Comparison of ENCODE assay signal across 14 cellular contexts in the genomic region with DNA sequence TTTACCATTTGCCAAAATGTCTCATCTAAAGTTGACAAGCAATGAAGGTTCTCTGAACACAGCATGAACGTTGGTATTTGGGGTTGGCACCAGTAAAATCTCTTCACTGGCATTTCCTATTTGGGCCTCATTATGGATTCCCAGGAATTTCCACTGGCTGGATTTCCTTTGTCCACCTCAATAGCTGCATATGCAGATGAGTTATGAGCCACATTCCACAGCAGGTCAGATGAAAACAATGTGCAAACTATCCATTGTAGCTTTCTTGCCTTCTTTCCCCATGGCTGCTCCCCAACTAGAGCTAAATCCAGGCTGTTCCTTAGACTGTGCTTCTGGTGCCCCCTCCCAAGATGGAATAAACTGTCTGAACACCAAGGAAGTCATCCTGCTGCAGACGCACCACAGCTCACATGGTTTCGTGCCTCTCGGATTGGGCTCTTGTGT.
A peak's percentile ranks its signal among the peaks of the same experiment; 100 is the strongest.
DNase-seq lines count a peak whose midpoint lies in the region; ATAC-seq and TF ChIP-seq lines count a peak whose summit lies in the region.
"Had no signal": no experiment of that assay in that cellular context is flagged by ENCODE, and none has a peak within 500 bp of the region (broad histone marks: within the 10 kb centered on the region; RNA-seq: fewer than 3 reads in every experiment).

No MANE protein-coding gene starts in this region.

- H3K27me3 ChIP-seq in AG04450 (ENCODE audit: control insufficient read depth, insufficient read depth, low read length): no peaks in the 10 kb centered on the region
- H3K27me3 ChIP-seq in HUES64 (ENCODE audit: insufficient read depth, low read length): no peaks in the 10 kb centered on the region
- no peaks in the 10 kb centered on the region for H3K27me3 ChIP-seq in stomach
- H3K27me3 ChIP-seq: tibial artery had no signal

- no peak for ATAC-seq in GM21717 (IDR thresholded peaks at IDR 0.05; ENCODE audit: unreplicated experiment)
- ATAC-seq: activated CD8-positive, alpha-beta memory T cell treated with anti-CD3 and anti-CD28 coated beads, Interleukin-2, amount 10 ng/mL, durations not matched to agents 7 days and 5 days; mucosa of descending colon had no signal

- intact Hi-C loops in stomach (cut with DNase I; ENCODE audit: low total_unique reads): no loop called here

- POLR2A ChIA-PET in AG04450 (lab: Yijun Ruan, JAX): interaction anchor here (0.9 to 1.1 kb wide), 3 partner anchors 16 to 345 kb away, joined by 3 to 6 read pairs (median 3); a partner anchor contains a TSS

- TF ChIP-seq POLR2A in stomach (IDR thresholded peaks at IDR 0.05): no peak

- no peak overlapping the region for H3K4me3 ChIP-seq in AG04450 (ENCODE audit: low read depth, low read length)
- no peak overlapping the region for H3K4me3 ChIP-seq in HUES64 (ENCODE audit: low read length)
- no peak overlapping the region for H3K4me3 ChIP-seq in cardiac fibroblast (replicated peaks in 1 of 2; ENCODE audit: low read depth in 2 of 2, low read length in 2 of 2)
- no peak overlapping the region for H3K4me3 ChIP-seq in stomach
- H3K4me3 ChIP-seq: mucosa of descending colon, tibial artery had no signal

- no peaks in the 10 kb centered on the region for H3K9me3 ChIP-seq in AG04450 (ENCODE audit: control insufficient read depth, insufficient read depth, low read length)
- H3K9me3 ChIP-seq in HUES64 (ENCODE audit: insufficient read depth, low read depth, low read length): no peaks in the 10 kb centered on the region
- H3K9me3 ChIP-seq in stomach: no peaks in the 10 kb centered on the region
- H3K9me3 ChIP-seq: mucosa of descending colon, tibial artery had no signal

- 76% methylated on average over 4 of the region's 4 CpGs for WGBS in HUES64
- 73 to 92% (median 79%) methylated on average over 4 of the region's 4 CpGs for WGBS in stomach, 5 donors

- TF ChIP-seq CTCF in AG04450 (IDR thresholded peaks at IDR 0.05; ENCODE audit: low read depth, low read length): no peak
- TF ChIP-seq CTCF in cardiac fibroblast (IDR thresholded peaks at IDR 0.05; ENCODE audit: low read depth, low read length): no peak
- no peak for TF ChIP-seq CTCF in stomach (IDR thresholded peaks at IDR 0.05)

- peaks cover 23% of the 10 kb centered on the region; the same call in 1 of the 2 replicates for H3K4me1 ChIP-seq in HUES64 (ENCODE audit: insufficient read depth, low read length)
- H3K4me1 ChIP-seq in stomach: no peaks in the 10 kb centered on the region

- no peak for DNase-seq in AG04450 (ENCODE audit: low read depth, low spot score)
- DNase-seq in cardiac fibroblast (ENCODE audit: low read depth in 2 of 2): peak; percentile 69 to 77
- DNase-seq in kidney tubule cell (ENCODE audit: low spot score): peak; percentile 92
- no peak for DNase-seq in activated gamma-delta T cell treated with Interleukin-2 at 50 U/mL for 16 hours
- no peak for DNase-seq in amygdala (lab: John Stamatoyannopoulos, UW)
- no peak for DNase-seq in stomach
- DNase-seq: activated CD8-positive, alpha-beta memory T cell treated with anti-CD3 and anti-CD28 coated beads, Interleukin-2, amount 10 ng/mL, durations not matched to agents 7 days and 5 days; DMS79 treated with DMSO at 0.1 percent for 48 hours; mucosa of descending colon; NCI-H2171; T-helper 9 cell; tibial artery had no signal

- CTCF ChIA-PET in AG04450 (lab: Charles Lee): no interaction called here

- no peak overlapping the region for H3K9ac ChIP-seq in HUES64 (ENCODE audit: low read depth, low read length)

- no peak for TF ChIP-seq EP300 in stomach (IDR thresholded peaks at IDR 0.05)

- H3K27ac ChIP-seq in AG04450 (ENCODE audit: low read depth, low read length) (peak overlapping the region; percentile 58), HUES64 (ENCODE audit: low read depth, low read length) (peak overlapping the region; percentile 19; the same call in 1 of the 2 replicates), stomach (no peak overlapping the region)
- H3K27ac ChIP-seq: tibial artery had no signal

- H3K36me3 ChIP-seq in HUES64 (ENCODE audit: insufficient read depth, low read length) (no peaks in the 10 kb centered on the region), stomach (no peaks in the 10 kb centered on the region)
- H3K36me3 ChIP-seq: tibial artery had no signal

Comparison
In these comparisons a context has a peak if more than half of its experiments do, and no peak if none do; other contexts are left out.
1. DNase-seq: peak in cardiac fibroblast (2 of 2) and kidney tubule cell (single experiment); none in AG04450 (single experiment), activated gamma-delta T cell treated with Interleukin-2 at 50 U/mL for 16 hours (single experiment), amygdala (0 of 56) and stomach (single experiment).
2. H3K27ac ChIP-seq: peak in AG04450 (single experiment) and HUES64 (single experiment); none in stomach (0 of 5).